8 cellular contexts compared by ENCODE assay signal in the genomic region with DNA sequence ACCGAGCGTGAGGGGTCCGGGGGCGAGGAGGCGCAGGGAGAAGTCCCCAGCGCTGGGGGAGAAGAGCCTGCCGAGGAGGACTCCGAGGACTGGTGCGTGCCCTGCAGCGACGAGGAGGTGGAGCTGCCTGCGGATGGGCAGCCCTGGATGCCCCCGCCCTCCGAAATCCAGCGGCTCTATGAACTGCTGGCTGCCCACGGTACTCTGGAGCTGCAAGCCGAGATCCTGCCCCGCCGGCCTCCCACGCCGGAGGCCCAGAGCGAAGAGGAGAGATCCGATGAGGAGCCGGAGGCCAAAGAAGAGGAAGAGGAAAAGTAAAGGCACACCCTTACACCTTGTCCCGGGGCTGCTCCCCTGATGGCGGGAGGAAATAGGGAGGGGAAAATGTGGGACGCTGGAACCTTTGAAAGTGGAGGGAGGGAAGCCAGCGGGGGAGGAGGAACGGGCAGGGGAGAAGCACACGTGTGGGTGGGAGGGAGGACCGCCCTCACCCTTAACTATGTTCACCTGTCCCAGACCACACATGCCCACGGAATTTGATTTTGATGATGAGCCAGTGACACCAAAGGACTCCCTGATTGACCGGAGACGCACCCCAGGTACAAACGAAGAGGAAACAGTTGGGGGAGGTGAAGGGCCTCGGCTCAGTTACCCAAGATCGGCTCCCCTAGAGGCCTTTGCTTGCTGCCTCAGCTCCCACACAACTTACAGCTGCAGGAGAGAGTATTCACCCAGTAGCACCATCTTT. TPM values are rescaled to one million over a fixed set of nuclear protein-coding genes. Genes with fewer than 3 reads are reported as not detected.
DNase-seq lines count a peak whose midpoint lies in the region; ATAC-seq and TF ChIP-seq lines count a peak whose summit lies in the region.

No MANE protein-coding gene starts in this region.

- peak; percentile 78 for DNase-seq in GM03348 (ENCODE audit: low spot score)
- peak; percentile 51 for DNase-seq in H4 (ENCODE audit: low spot score)
- peak; percentile 78 for DNase-seq in NAMALWA (ENCODE audit: low spot score)
- peak; percentile 65 for DNase-seq in WERI-Rb-1
- DNase-seq in dermis blood vessel endothelial cell = peak; percentile 69
- peak; percentile 60 to 63 for DNase-seq in lung microvascular endothelial cell (ENCODE audit: low read depth in 2 of 2)
- DNase-seq in substantia nigra (lab: John Stamatoyannopoulos, UW) = peak in 26 of 49 donors; percentile 22 to 73 (median 54)

- H3K27ac ChIP-seq in WERI-Rb-1 = peak overlapping the region; percentile 97
- peak overlapping the region; percentile 94 for H3K27ac ChIP-seq in substantia nigra (ENCODE audit: low read depth, low read length, poor library complexity, severe bottlenecking)

- no peaks in the 10 kb centered on the region for H3K9me3 ChIP-seq in WERI-Rb-1 (ENCODE audit: severe bottlenecking)

- ATAC-seq in HG03280 (IDR thresholded peaks at IDR 0.05; ENCODE audit: unreplicated experiment) = no peak

- peak; percentile 28; the same call in 1 of the 2 replicates for TF ChIP-seq CTCF in WERI-Rb-1 (IDR thresholded peaks at IDR 0.05; ENCODE audit: low read depth, low read length)

- H3K27me3 ChIP-seq in WERI-Rb-1 (ENCODE audit: insufficient read depth, low read depth, severe bottlenecking) = no peaks in the 10 kb centered on the region

- peaks cover 27% of the 10 kb centered on the region for H3K36me3 ChIP-seq in WERI-Rb-1

- H3K4me3 ChIP-seq in WERI-Rb-1 (ENCODE audit: low read depth, low read length) = peak overlapping the region; percentile 81

RNA-seq across cellular contexts. Expression of gene PAGR1, which starts 0.9 kb away (rescaled TPM):
- 43.4 and 46.3 TPM in 2 replicates for total RNA-seq in H4 (2014; rRNA removed; shearing (Covaris generic))
- 23.5 and 30.1 TPM in 2 replicates for total RNA-seq in dermis blood vessel endothelial cell
- 11.1 and 16.3 TPM in 2 replicates for total RNA-seq in lung microvascular endothelial cell

RNA-seq across cellular contexts. Expression of gene MVP, which starts 3.4 kb away (rescaled TPM):
- 83.0 and 87.2 TPM in 2 replicates for total RNA-seq in H4 (2014; rRNA removed; shearing (Covaris generic))
- 222 and 262 TPM in 2 replicates for total RNA-seq in dermis blood vessel endothelial cell
- total RNA-seq in lung microvascular endothelial cell = 122 and 182 TPM in 2 replicates

RNA-seq across cellular contexts. Expression of gene PRRT2, which starts 4.9 kb away (rescaled TPM):
- 0.14 and 1.0 TPM in 2 replicates for total RNA-seq in H4 (2014; rRNA removed; shearing (Covaris generic))
- total RNA-seq in dermis blood vessel endothelial cell = 0.68 TPM in 1 of 2 replicates, not detected in the other
- total RNA-seq in lung microvascular endothelial cell = under 0.01 and 0.22 TPM in 2 replicates

RNA-seq across cellular contexts. Expression of gene MAZ, which starts 10.5 kb away (rescaled TPM):
- 84.6 and 135 TPM in 2 replicates for total RNA-seq in H4 (2014; rRNA removed; shearing (Covaris generic))
- total RNA-seq in dermis blood vessel endothelial cell (130 and 265 TPM in 2 replicates), lung microvascular endothelial cell (109 and 125 TPM in 2 replicates)

RNA-seq across cellular contexts. Expression of gene KIF22, which starts 26.3 kb away (rescaled TPM):
- total RNA-seq in H4 (2014; rRNA removed; shearing (Covaris generic)) = 60.9 and 72.7 TPM in 2 replicates
- 26.7 and 76.9 TPM in 2 replicates for total RNA-seq in dermis blood vessel endothelial cell
- total RNA-seq in lung microvascular endothelial cell = 13.5 and 30.5 TPM in 2 replicates
